8 cellular contexts compared by ENCODE assay signal in genomic region chr1:25198731-25199231, GRCh38. TPM values are rescaled to one million over a fixed set of nuclear protein-coding genes. Genes with fewer than 3 reads are reported as not detected.
DNase-seq lines count a peak whose midpoint lies in the region; ATAC-seq, FAIRE-seq and TF ChIP-seq lines count a peak whose summit lies in the region.

No MANE protein-coding gene starts in this region.

- intact Hi-C loops in heart left ventricle (cut with DNase I): loop anchor here in 2 of 10 donors (5.0 to 10.0 kb wide), 2 partner anchors 264 to 271 kb away; partner anchors contain the start of gene RUNX3 (in 1 of the 2)
- intact Hi-C loops in CD4-positive, alpha-beta memory T cell (cut with micrococcal nuclease): no loop called here

- peak; percentile 2 for TF ChIP-seq CTCF in GM13977 (IDR thresholded peaks at IDR 0.05; ENCODE audit: extremely low read depth, insufficient read depth, missing control alignments)
- peak in 3 of 12 donors; percentile 6 to 15 (median 13) for TF ChIP-seq CTCF in heart left ventricle (IDR thresholded peaks at IDR 0.05)

- CTCF ChIA-PET in CD4-positive, alpha-beta memory T cell (lab: Charles Lee; ENCODE audit: partially characterized antibody): no interaction called here

- H3K27me3 ChIP-seq in heart left ventricle: peaks cover 0 to 17% (median 0%) of the 10 kb centered on the region in 9 donors
- no peaks in the 10 kb centered on the region for H3K27me3 ChIP-seq in small intestine (ENCODE audit: control insufficient read depth in 2 of 2, insufficient read depth in 2 of 2, low read length in 2 of 2)
- no peaks in the 10 kb centered on the region for H3K27me3 ChIP-seq in CD4-positive, alpha-beta memory T cell (ENCODE audit: insufficient read depth, low read length)

- H3K4me1 ChIP-seq in heart left ventricle (peaks cover 0 to 14% (median 3%) of the 10 kb centered on the region in 12 donors), small intestine (ENCODE audit: control insufficient read depth in 2 of 2, insufficient read depth in 1 of 2, low read depth in 1 of 2, low read length in 1 of 2) (peaks cover 2 to 5% of the 10 kb centered on the region in 2 donors)
- no peaks in the 10 kb centered on the region for H3K4me1 ChIP-seq in CD4-positive, alpha-beta memory T cell (ENCODE audit: insufficient read depth, low read length)

- H3K36me3 ChIP-seq in heart left ventricle (no peaks in the 10 kb centered on the region), small intestine (ENCODE audit: control insufficient read depth in 2 of 2, insufficient read depth in 2 of 2, low read length in 2 of 2) (no peaks in the 10 kb centered on the region)
- H3K36me3 ChIP-seq in CD4-positive, alpha-beta memory T cell (ENCODE audit: insufficient read depth, low read length): no peaks in the 10 kb centered on the region

- in situ Hi-C loops in GM13977 (cut with MboI; ENCODE audit: low pct_unique_long_range_greater_than_20kb, low sequenced_read_pairs, unreplicated experiment): no loop called here

- no peaks in the 10 kb centered on the region for H3K36me3 Mint-ChIP-seq in CD4-positive, alpha-beta memory T cell

- WGBS in heart left ventricle, 4 donors: 36 to 57% (median 48%) methylated on average over 10 to 18 of the region's 18 CpGs
- WGBS in small intestine, 3 donors: 47 to 62% (median 61%) methylated on average over 18 of the region's 18 CpGs

- POLR2A ChIA-PET in CD4-positive, alpha-beta memory T cell (lab: Charles Lee; ENCODE audit: partially characterized antibody): no interaction called here

- peaks cover 5 to 14% (median 9%) of the 10 kb centered on the region in 4 donors for H3K4me1 Mint-ChIP-seq in CD4-positive, alpha-beta memory T cell

- H3K27ac ChIP-seq in heart left ventricle: no peak overlapping the region
- no peak overlapping the region for H3K27ac ChIP-seq in small intestine (ENCODE audit: low read depth in 1 of 2, low read length in 1 of 2)
- no peak overlapping the region for H3K27ac ChIP-seq in CD4-positive, alpha-beta memory T cell (ENCODE audit: low read depth, low read length)

- H3K4me3 ChIP-seq in heart left ventricle (peak overlapping the region in 4 of 12 donors; percentile 10 to 29 (median 12)), small intestine (ENCODE audit: low read depth in 1 of 2, low read length in 2 of 2) (no peak overlapping the region)
- no peak overlapping the region for H3K4me3 ChIP-seq in CD4-positive, alpha-beta memory T cell (ENCODE audit: low read length in 2 of 2)

- TF ChIP-seq POLR2A in heart left ventricle (IDR thresholded peaks at IDR 0.05): no peak

- no peaks in the 10 kb centered on the region for H3K9me3 Mint-ChIP-seq in CD4-positive, alpha-beta memory T cell

- peaks cover 3 to 4% of the 10 kb centered on the region in 2 donors for H3K27me3 Mint-ChIP-seq in CD4-positive, alpha-beta memory T cell

- H3K27ac Mint-ChIP-seq in CD4-positive, alpha-beta memory T cell: peak overlapping the region in 2 of 7 donors; percentile 11 to 17

- no peaks in the 10 kb centered on the region for H3K9me3 ChIP-seq in heart left ventricle
- no peaks in the 10 kb centered on the region for H3K9me3 ChIP-seq in small intestine (ENCODE audit: control insufficient read depth, low read depth)
- H3K9me3 ChIP-seq in CD4-positive, alpha-beta memory T cell (ENCODE audit: control insufficient read depth in 1 of 2, low read length in 2 of 2): no peaks in the 10 kb centered on the region

- peak; percentile 53 for DNase-seq in GM13977 (ENCODE audit: low spot score)
- peak; percentile 25 for DNase-seq in SK-N-DZ (ENCODE audit: low spot score)
- peak in 3 of 5 donors; percentile 10 to 45 (median 35) for DNase-seq in heart left ventricle
- peak; percentile 39 for DNase-seq in small intestine
- no peak for DNase-seq in HCEC 1CT
- DNase-seq in kidney glomerular epithelial cell (lab: John Stamatoyannopoulos, UW): no peak
- no peak for DNase-seq in CD4-positive, alpha-beta memory T cell

- no peak for FAIRE-seq in small intestine (lab: Jason Lieb, UNC)

- ATAC-seq in heart left ventricle (peak; percentile 28 to 78 (median 76)), GM19351 (IDR thresholded peaks at IDR 0.05; ENCODE audit: unreplicated experiment) (no peak)

- H3K4me3 Mint-ChIP-seq in CD4-positive, alpha-beta memory T cell: no peak overlapping the region

RNA-seq across cellular contexts. Expression of gene SYF2, which starts 33.5 kb away (rescaled TPM):
- polyA plus RNA-seq in SK-N-DZ (2014; cell fraction: cytosol; rRNA removed): 45.9 and 58.1 TPM in 2 replicates
- polyA plus RNA-seq in SK-N-DZ (2014; cell fraction: nucleus; rRNA removed): 28.5 and 47.8 TPM in 2 replicates
- 10 to 100 TPM; 25.0 to 41.3 (median 31.6) TPM for total RNA-seq in heart left ventricle
- polyA plus RNA-seq in heart left ventricle: 10 to 100 TPM; 43.1 to 60.3 TPM
- 100 to 1,000 TPM in 2 of 3 donors, 10 to 100 TPM in 1; 68.6 to 136 (median 113) TPM for polyA plus RNA-seq in small intestine
- total RNA-seq in CD4-positive, alpha-beta memory T cell: 10 to 100 TPM; 64.3 to 66.8 TPM
- polyA plus RNA-seq in CD4-positive, alpha-beta memory T cell: 100 to 1,000 TPM in 1 of 2 donors, 10 to 100 TPM in 1; 82.9 to 111 TPM

RNA-seq across cellular contexts. Expression of gene RSRP1, which starts 48.5 kb away (rescaled TPM):
- 38.7 and 42.3 TPM in 2 replicates for polyA plus RNA-seq in SK-N-DZ (2014; cell fraction: cytosol; rRNA removed)
- 349 and 355 TPM in 2 replicates for polyA plus RNA-seq in SK-N-DZ (2014; cell fraction: nucleus; rRNA removed)
- 10 to 100 TPM; 14.4 to 51.4 (median 29.4) TPM for total RNA-seq in heart left ventricle
- 100 to 1,000 TPM in 1 of 2 donors, 10 to 100 TPM in 1; 19.3 to 114 TPM for polyA plus RNA-seq in heart left ventricle
- 100 to 1,000 TPM in 1 of 3 donors, 10 to 100 TPM in 2; 56.7 to 291 (median 59.2) TPM for polyA plus RNA-seq in small intestine
- total RNA-seq in CD4-positive, alpha-beta memory T cell: 100 to 1,000 TPM; 470 to 494 TPM
- polyA plus RNA-seq in CD4-positive, alpha-beta memory T cell: 10 to 100 TPM; 33.1 to 57.5 TPM

Comparison
In these comparisons a context has a peak if more than half of its experiments do, and no peak if none do; other contexts are left out.
1. DNase-seq: peak in GM13977 (single experiment), SK-N-DZ (single experiment), heart left ventricle (3 of 5) and small intestine (single experiment); none in HCEC 1CT (single experiment), kidney glomerular epithelial cell (single experiment) and CD4-positive, alpha-beta memory T cell (0 of 5).